Comparison of ENCODE assay signal across 17 cellular contexts in the genomic region with DNA sequence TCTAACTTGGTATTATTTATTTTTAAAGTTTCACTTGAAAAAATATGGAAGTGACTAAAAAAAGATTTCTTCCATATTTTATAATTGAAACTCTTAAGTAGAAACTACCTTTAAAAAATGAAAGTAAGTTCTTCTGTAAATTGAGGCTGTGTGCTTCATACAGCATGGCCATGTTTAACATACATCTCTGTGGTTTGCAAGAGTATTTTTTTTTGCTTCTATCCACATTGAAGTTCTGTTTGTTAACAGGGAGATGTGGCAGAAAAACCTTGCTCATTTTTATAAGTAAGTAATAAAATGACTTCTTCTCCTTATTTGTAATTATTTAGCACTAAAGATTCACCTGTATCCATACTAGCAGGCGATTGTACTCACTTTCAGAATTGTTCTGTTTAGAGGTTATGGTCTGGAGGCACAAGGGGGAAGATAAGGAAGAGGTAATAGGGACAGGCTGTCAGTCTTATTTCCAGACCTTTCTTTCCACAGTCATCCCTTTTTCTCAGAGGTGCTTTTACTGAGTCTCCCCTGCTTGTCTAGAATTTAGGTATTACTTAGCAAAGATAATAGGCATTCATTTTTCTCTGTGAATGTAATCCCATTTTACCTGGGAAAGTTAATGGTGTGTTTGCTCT. TPM values are rescaled to one million over a fixed set of nuclear protein-coding genes. Genes with fewer than 3 reads are reported as not detected.
DNase-seq lines count a peak whose midpoint lies in the region; ATAC-seq, FAIRE-seq and TF ChIP-seq lines count a peak whose summit lies in the region.
"Had no signal": no experiment of that assay in that cellular context is flagged by ENCODE, and none has a peak within 500 bp of the region (broad histone marks: within the 10 kb centered on the region; RNA-seq: fewer than 3 reads in every experiment).

No MANE protein-coding gene starts in this region.

- no peaks in the 10 kb centered on the region for H3K9me3 Mint-ChIP-seq in activated naive CD4-positive, alpha-beta T cell treated with anti-CD3 and anti-CD28 coated beads, Interleukin-2, amount 10 ng/mL, durations not matched to agents 7 days and 5 days
- H3K9me3 Mint-ChIP-seq in activated B cell treated with CpG ODN at 0.5 μM for 24 hours = no peaks in the 10 kb centered on the region

- peaks cover 46% of the 10 kb centered on the region for H3K4me1 Mint-ChIP-seq in activated naive CD4-positive, alpha-beta T cell treated with anti-CD3 and anti-CD28 coated beads, Interleukin-2, amount 10 ng/mL, durations not matched to agents 7 days and 5 days
- peaks cover 22% of the 10 kb centered on the region for H3K4me1 Mint-ChIP-seq in activated B cell treated with CpG ODN at 0.5 μM for 24 hours

- no peak overlapping the region for H3K27ac ChIP-seq in kidney (ENCODE audit: low read depth in 2 of 2, low read length in 2 of 2)
- peak overlapping the region; percentile 9 to 76 (median 50) for H3K27ac ChIP-seq in upper lobe of left lung

- H3K9ac ChIP-seq in kidney (ENCODE audit: low read length in 2 of 2) = no peak overlapping the region

- peak; percentile 27 for FAIRE-seq in kidney (lab: Jason Lieb, UNC)
- FAIRE-seq: GM18507, HTR-8/SVneo had no signal

- H3K36me3 ChIP-seq in kidney (ENCODE audit: control insufficient read depth in 1 of 2, insufficient read depth in 2 of 2, low read length in 2 of 2) = no peaks in the 10 kb centered on the region
- no peaks in the 10 kb centered on the region for H3K36me3 ChIP-seq in upper lobe of left lung
- H3K36me3 ChIP-seq: tibial nerve had no signal

- H3K36me3 Mint-ChIP-seq in activated naive CD4-positive, alpha-beta T cell treated with anti-CD3 and anti-CD28 coated beads, Interleukin-2, amount 10 ng/mL, durations not matched to agents 7 days and 5 days = peaks cover 29% of the 10 kb centered on the region
- no peaks in the 10 kb centered on the region for H3K36me3 Mint-ChIP-seq in activated B cell treated with CpG ODN at 0.5 μM for 24 hours (ENCODE audit: low read depth)

- TF ChIP-seq POLR2A in upper lobe of left lung (IDR thresholded peaks at IDR 0.05) = no peak

- TF ChIP-seq CTCF in activated B cell treated with CpG ODN at 0.5 μM for 24 hours (IDR thresholded peaks at IDR 0.05) (no peak), kidney (IDR thresholded peaks at IDR 0.05; ENCODE audit: borderline replicate concordance, extremely low read depth, insufficient read depth) (no peak), upper lobe of left lung (IDR thresholded peaks at IDR 0.05) (no peak)

- intact Hi-C loops in activated B cell treated with CpG ODN at 0.5 μM for 24 hours (cut with micrococcal nuclease) = no loop called here
- intact Hi-C loops in kidney (cut with DNase I) = no loop called here

- ATAC-seq in activated B cell treated with CpG ODN at 0.5 μM for 24 hours (ENCODE audit: low read depth) (no peak), upper lobe of left lung (ENCODE audit: low FRiP score in 2 of 2) (no peak), HG02798 (IDR thresholded peaks at IDR 0.05; ENCODE audit: poor library complexity, unreplicated experiment) (no peak)

- H3K4me3 Mint-ChIP-seq in activated naive CD4-positive, alpha-beta T cell treated with anti-CD3 and anti-CD28 coated beads, Interleukin-2, amount 10 ng/mL, durations not matched to agents 7 days and 5 days = peak overlapping the region; percentile 88
- no peak overlapping the region for H3K4me3 Mint-ChIP-seq in activated B cell treated with CpG ODN at 0.5 μM for 24 hours

- TF ChIP-seq EP300 in upper lobe of left lung (IDR thresholded peaks at IDR 0.05) = no peak

- no peak for DNase-seq in activated naive CD4-positive, alpha-beta T cell treated with anti-CD3 and anti-CD28 coated beads, Interleukin-2, amount 10 ng/mL, durations not matched to agents 7 days and 5 days
- no peak for DNase-seq in activated naive CD4-positive, alpha-beta T cell treated with anti-CD3 and anti-CD28 coated beads, Interleukin-2, amount 50 U/mL, for 16 hours
- DNase-seq in activated B cell treated with CpG ODN at 0.5 μM for 24 hours (no peak), kidney (no peak), upper lobe of left lung (no peak), A172 (ENCODE audit: low spot score) (no peak), NCI-H1694 treated with DMSO at 0.1 percent for 48 hours (lab: John Stamatoyannopoulos, UW) (no peak)
- DNase-seq: caudate nucleus; MM.1S; NCI-H774; stimulated activated CD4-positive, alpha-beta T cell treated with anti-CD3 and anti-CD28 coated beads, Interleukin-1b, Interleukin-23, amount 100 ng/mL, for 48 hours had no signal

- CTCF ChIA-PET in activated naive CD4-positive, alpha-beta T cell treated with anti-CD3 and anti-CD28 coated beads, Interleukin-2, amount 10 ng/mL, durations not matched to agents 7 days and 5 days (lab: Charles Lee) = interaction anchor here (0.7 to 4.6 kb wide), 4 partner anchors 9 to 18 kb away, joined by 3 to 57 read pairs (median 20); no protein-coding TSS in a partner anchor
- CTCF ChIA-PET in activated B cell treated with CpG ODN at 0.5 μM for 24 hours (lab: Charles Lee) = interaction anchor here (0.8 kb wide), 1 partner anchor 14 kb away, joined by 3 read pairs; no protein-coding TSS in a partner anchor

- POLR2A ChIA-PET in activated B cell treated with CpG ODN at 0.5 μM for 24 hours (lab: Charles Lee) = interaction anchor here (0.9 kb wide), 1 partner anchor 71 kb away, joined by 4 read pairs; no protein-coding TSS in a partner anchor

- H3K4me3 ChIP-seq in kidney (ENCODE audit: low read length in 2 of 2) (no peak overlapping the region), upper lobe of left lung (no peak overlapping the region)
- H3K4me3 ChIP-seq: tibial nerve had no signal

- no peaks in the 10 kb centered on the region for H3K9me3 ChIP-seq in kidney (ENCODE audit: control insufficient read depth in 1 of 2, low read length in 2 of 2)
- H3K9me3 ChIP-seq in upper lobe of left lung = no peaks in the 10 kb centered on the region
- H3K9me3 ChIP-seq: tibial nerve had no signal

- WGBS in upper lobe of left lung, 2 donors = 69 to 83% methylated on average over 1 of the region's 1 CpG

- H3K27me3 Mint-ChIP-seq in activated naive CD4-positive, alpha-beta T cell treated with anti-CD3 and anti-CD28 coated beads, Interleukin-2, amount 10 ng/mL, durations not matched to agents 7 days and 5 days = no peaks in the 10 kb centered on the region
- H3K27me3 Mint-ChIP-seq in activated B cell treated with CpG ODN at 0.5 μM for 24 hours = no peaks in the 10 kb centered on the region

- H3K4me1 ChIP-seq in kidney (ENCODE audit: control insufficient read depth in 1 of 2, insufficient read depth in 1 of 2, low read depth in 1 of 2, low read length in 2 of 2) = no peaks in the 10 kb centered on the region
- peaks cover 0 to 8% (median 0%) of the 10 kb centered on the region in 4 donors for H3K4me1 ChIP-seq in upper lobe of left lung

- no peaks in the 10 kb centered on the region for H3K27me3 ChIP-seq in upper lobe of left lung
- H3K27me3 ChIP-seq: tibial nerve had no signal

- H3K27ac Mint-ChIP-seq in activated naive CD4-positive, alpha-beta T cell treated with anti-CD3 and anti-CD28 coated beads, Interleukin-2, amount 10 ng/mL, durations not matched to agents 7 days and 5 days = peak overlapping the region; percentile 94
- peak overlapping the region; percentile 38 for H3K27ac Mint-ChIP-seq in activated B cell treated with CpG ODN at 0.5 μM for 24 hours

RNA-seq across cellular contexts. Expression of a gene that starts 16.0 kb away (rescaled TPM):
- total RNA-seq in activated B cell treated with CpG ODN at 0.5 μM for 24 hours (0.55 and 0.56 TPM in 2 replicates), kidney (53.7 TPM), upper lobe of left lung (10 to 100 TPM; 24.0 to 97.4 (median 42.5) TPM)
- polyA plus RNA-seq in kidney (ENCODE audit: insufficient read depth, low read depth, low replicate concordance) = 2.3 TPM
- 0.05 and 0.12 TPM in 2 replicates for total RNA-seq in A172 (2014; rRNA removed; shearing (Covaris generic))
- total RNA-seq: fibroblast of villous mesenchyme had no signal
- polyA plus RNA-seq: neural cell had no signal

Comparison
In these comparisons a context has a peak if more than half of its experiments do, and no peak if none do; other contexts are left out.
1. H3K27ac ChIP-seq: peak in upper lobe of left lung (4 of 4); none in kidney (0 of 2).
2. RNA of a gene that starts 16.0 kb away (total RNA-seq): 53.7 TPM in kidney (single experiment) and 24.0 to 97.4 TPM in upper lobe of left lung; 0.55 to 0.56 TPM in activated B cell treated with CpG ODN at 0.5 μM for 24 hours and 0.05 to 0.12 TPM in A172; every median in the first group is over 10 times any median in the second.